In genomic region chr22:22508274-22509176, GRCh38 we compare ENCODE assay signal across 8 cellular contexts. TPM values are rescaled to one million over a fixed set of nuclear protein-coding genes. Genes with fewer than 3 reads are reported as not detected.
DNase-seq lines count a peak whose midpoint lies in the region; ATAC-seq and TF ChIP-seq lines count a peak whose summit lies in the region.

Gene ZNF280B, minus strand, starts transcription at chr22:22508742. Its CDS starts 19,344 bp downstream, at chr22:22489398.

- TF ChIP-seq CTCF in C4-2B (conservative IDR thresholded peaks at IDR 0.05) (peak; percentile 96), OCI-LY1 (IDR thresholded peaks at IDR 0.05; ENCODE audit: low read length) (peak; percentile 80), fibroblast of lung (conservative IDR thresholded peaks at IDR 0.05 in 1 of 2, IDR thresholded peaks at IDR 0.05 in 1 of 2; ENCODE audit: low read depth in 1 of 2, low read length in 2 of 2) (peak; percentile 37 to 68), nephron (IDR thresholded peaks at IDR 0.05; ENCODE audit: unreplicated experiment in 3 of 3) (peak; percentile 66 to 76 (median 72))

- H3K4me1 Mint-ChIP-seq in activated T-cell treated with anti-CD3 and anti-CD28 coated beads, Interleukin-2, amount 50 U/mL, for 24 hours (ENCODE audit: low read depth), result peaks cover 24% of the 10 kb centered on the region
- H3K4me1 Mint-ChIP-seq in nephron, result peaks cover 27% of the 10 kb centered on the region

- H3K4me1 ChIP-seq in OCI-LY1 (ENCODE audit: insufficient read depth, low read length, severe bottlenecking) (peaks cover 16% of the 10 kb centered on the region), fibroblast of lung (ENCODE audit: control insufficient read depth, extremely low read depth, insufficient read depth, low read length) (no peaks in the 10 kb centered on the region)

- H2AFZ ChIP-seq in OCI-LY1 (ENCODE audit: low read length), result peak within 1 kb of the TSS; percentile 98; the same call in 1 of the 2 replicates
- peak within 1 kb of the TSS; percentile 84 for H2AFZ ChIP-seq in fibroblast of lung (ENCODE audit: low read length)

- peak within 1 kb of the TSS; percentile 91 for H3K4me2 ChIP-seq in OCI-LY1 (ENCODE audit: low read length)
- H3K4me2 ChIP-seq in fibroblast of lung (ENCODE audit: extremely low read depth, insufficient read depth, low read length), result peak within 1 kb of the TSS; percentile 76

- H3K79me2 ChIP-seq in OCI-LY1 (ENCODE audit: insufficient read depth, low read length) (no peaks in the 10 kb centered on the region), fibroblast of lung (ENCODE audit: control insufficient read depth, insufficient read depth, low read length) (no peaks in the 10 kb centered on the region)

- H3K36me3 ChIP-seq in OCI-LY1 (ENCODE audit: insufficient read depth, low read length), result peaks cover 34% of the 10 kb centered on the region
- H3K36me3 ChIP-seq in fibroblast of lung (ENCODE audit: control insufficient read depth, insufficient read depth, low read length), result no peaks in the 10 kb centered on the region

- H3K9me3 ChIP-seq in OCI-LY1 (ENCODE audit: low read length) (peaks cover 6% of the 10 kb centered on the region), fibroblast of lung (ENCODE audit: control insufficient read depth, insufficient read depth, low read depth, low read length) (no peaks in the 10 kb centered on the region)

- H3K27me3 Mint-ChIP-seq in activated T-cell treated with anti-CD3 and anti-CD28 coated beads, Interleukin-2, amount 50 U/mL, for 24 hours, result no peaks in the 10 kb centered on the region
- H3K27me3 Mint-ChIP-seq in nephron (ENCODE audit: low read depth), result peaks cover 18% of the 10 kb centered on the region

- peak within 1 kb of the TSS; percentile 52 for H3K27ac Mint-ChIP-seq in activated T-cell treated with anti-CD3 and anti-CD28 coated beads, Interleukin-2, amount 50 U/mL, for 24 hours
- H3K27ac Mint-ChIP-seq in nephron, result peak within 1 kb of the TSS; percentile 5 to 45 (median 13)

- ATAC-seq in GM19328 (IDR thresholded peaks at IDR 0.05; ENCODE audit: unreplicated experiment), result peak; percentile 83
- ATAC-seq in stimulated activated naive CD8-positive, alpha-beta T cell treated with anti-CD3 and anti-CD28 coated beads, Interleukin-15, Interleukin-2, amounts not matched to agents 100 U/mL and 50 U/mL, for 24 hours, result peak; percentile 96

- H3K9me3 Mint-ChIP-seq in activated T-cell treated with anti-CD3 and anti-CD28 coated beads, Interleukin-2, amount 50 U/mL, for 24 hours, result peaks cover 15% of the 10 kb centered on the region
- peaks cover 9% of the 10 kb centered on the region for H3K9me3 Mint-ChIP-seq in nephron

- H3K4me3 ChIP-seq in OCI-LY1 (ENCODE audit: low read depth, low read length, poor library complexity, severe bottlenecking) (peak within 1 kb of the TSS; percentile 87), fibroblast of lung (replicated peaks in 1 of 4; ENCODE audit: control extremely low read depth in 1 of 4, insufficient read depth in 1 of 4, low read depth in 3 of 4, low read length in 4 of 4) (peak within 1 kb of the TSS; percentile 46 to 61 (median 60))

- H4K20me1 ChIP-seq in OCI-LY1 (ENCODE audit: insufficient read depth, low read length) (no peaks in the 10 kb centered on the region), fibroblast of lung (ENCODE audit: control insufficient read depth, extremely low read depth, insufficient read depth, low read length) (no peaks in the 10 kb centered on the region)

- H3K27me3 ChIP-seq in OCI-LY1 (ENCODE audit: insufficient read depth, low read length) (no peaks in the 10 kb centered on the region), fibroblast of lung (ENCODE audit: control insufficient read depth, insufficient read depth, low read length) (no peaks in the 10 kb centered on the region)

- DNase-seq in HK-2 (ENCODE audit: unreplicated experiment) (peak; percentile 85), fibroblast of lung (ENCODE audit: low read depth in 2 of 2) (peak; percentile 80 to 84)
- peak; percentile 91 for DNase-seq in activated T-cell treated with anti-CD3 and anti-CD28 coated beads, Interleukin-2, amount 50 U/mL, for 24 hours
- DNase-seq in stimulated activated naive CD8-positive, alpha-beta T cell treated with anti-CD3 and anti-CD28 coated beads, Interleukin-15, Interleukin-2, amounts not matched to agents 100 U/mL and 50 U/mL, for 24 hours, result peak; percentile 89

- H3K4me3 Mint-ChIP-seq in activated T-cell treated with anti-CD3 and anti-CD28 coated beads, Interleukin-2, amount 50 U/mL, for 24 hours, result peak within 1 kb of the TSS; percentile 83
- H3K4me3 Mint-ChIP-seq in nephron, result peak within 1 kb of the TSS; percentile 89 to 93 (median 93)

- H3K27ac ChIP-seq in C4-2B (peak within 1 kb of the TSS; percentile 67), OCI-LY1 (ENCODE audit: low read depth, low read length, poor library complexity, severe bottlenecking) (no peak within 1 kb of the TSS), fibroblast of lung (ENCODE audit: insufficient read depth, low read length) (no peak within 1 kb of the TSS)

- H3K9me2 ChIP-seq in OCI-LY1 (ENCODE audit: low read depth, low read length), result no peaks in the 10 kb centered on the region

- H3K36me3 Mint-ChIP-seq in activated T-cell treated with anti-CD3 and anti-CD28 coated beads, Interleukin-2, amount 50 U/mL, for 24 hours (ENCODE audit: low read depth), result peaks cover 39% of the 10 kb centered on the region
- H3K36me3 Mint-ChIP-seq in nephron (ENCODE audit: low read depth), result peaks cover 38% of the 10 kb centered on the region

- H3K9ac ChIP-seq in OCI-LY1 (ENCODE audit: low read length) (peak within 1 kb of the TSS; percentile 85), fibroblast of lung (ENCODE audit: insufficient read depth, low read length) (peak within 1 kb of the TSS; percentile 44)

- no peaks in the 10 kb centered on the region for H3F3A ChIP-seq in OCI-LY1 (ENCODE audit: insufficient read depth, low read length)

RNA-seq across cellular contexts. Expression of gene ZNF280B, which starts in this region (rescaled TPM):
- total RNA-seq in fibroblast of lung, result 0.33 and 0.77 TPM in 2 replicates
- 0.81 and 0.90 TPM in 2 replicates for polyA plus RNA-seq in fibroblast of lung
- polyA plus RNA-seq in fibroblast of lung (2012), result 0.43 TPM in 2 replicates
- polyA minus RNA-seq in fibroblast of lung (ENCODE audit: low replicate concordance), result 0.30 and 0.51 TPM in 2 replicates

Comparison
In these comparisons a context has a peak if more than half of its experiments do, and no peak if none do; other contexts are left out.
1. Peak in DNase-seq, H3K4me3 ChIP-seq, H3K9ac ChIP-seq and H3K4me2 ChIP-seq in fibroblast of lung; RNA of the gene not detected or under 1 TPM.